Comparison of ENCODE assay signal across 28 cellular contexts in genomic region chr20:19549896-19550295, GRCh38.
"Had no signal": no experiment of that assay in that cellular context is flagged by ENCODE, and none has a peak within 500 bp of the region (broad histone marks: within the 10 kb centered on the region; RNA-seq: fewer than 3 reads in every experiment).

No MANE protein-coding gene starts in this region.

- H3K36me3 ChIP-seq: neutrophil, ovary, right lobe of liver, sigmoid colon, suprapubic skin, tibial artery, transverse colon, upper lobe of right lung, uterus had no signal

- DNase-seq: naive thymus-derived CD4-positive, alpha-beta T cell; natural killer cell; nephron progenitor cell; nucleus accumbens; ovary; posterior cingulate gyrus; psoas muscle; right cardiac atrium; right lobe of liver; sigmoid colon; small intestine; stimulated activated CD4-positive, alpha-beta T cell treated with anti-CD3 and anti-CD28 coated beads, Interleukin-1b, Interleukin-23, amount 100 ng/mL, for 48 hours; stimulated activated CD4-positive, alpha-beta T cell treated with anti-CD3 and anti-CD28 coated beads, Interleukin-4, amount 100 ng/mL, for 1 hour; stimulated activated CD4-positive, alpha-beta T cell treated with anti-CD3 and anti-CD28 coated beads, Interleukin-4, amount 100 ng/mL, for 4 hours; stimulated activated CD8-positive, alpha-beta memory T cell treated with anti-CD3 and anti-CD28 coated beads, Interleukin-4, amount 100 ng/mL, for 48 hours; stimulated activated naive CD4-positive, alpha-beta T cell; stimulated activated naive CD8-positive, alpha-beta T cell treated with anti-CD3 and anti-CD28 coated beads, Interleukin-15, amount 100 ng/mL, for 72 hours; stimulated activated naive CD8-positive, alpha-beta T cell treated with anti-CD3 and anti-CD28 coated beads, Interleukin-15, Interleukin-2, amounts not matched to agents 100 U/mL and 50 U/mL, for 24 hours; substantia nigra; testis; tibial artery; transverse colon; upper lobe of right lung; uterus had no signal

- H3K27ac ChIP-seq: neutrophil, ovary, parathyroid adenoma, psoas muscle, right lobe of liver, sigmoid colon, suprapubic skin, testis, transverse colon, upper lobe of right lung, uterus had no signal

- ATAC-seq: naive thymus-derived CD4-positive, alpha-beta T cell; natural killer cell; psoas muscle; right cardiac atrium; right lobe of liver; stimulated activated memory B cell treated with anti-CD40 and anti-IgM and Interleukin-4, amounts not matched to agents 10 μg/mL and 1 μg/mL and 100 μg/mL, for 72 hours; stimulated activated naive CD8-positive, alpha-beta T cell treated with anti-CD3 and anti-CD28 coated beads, Interleukin-15, amount 100 ng/mL, for 72 hours; stimulated activated naive CD8-positive, alpha-beta T cell treated with anti-CD3 and anti-CD28 coated beads, Interleukin-15, Interleukin-2, amounts not matched to agents 100 U/mL and 50 U/mL, for 24 hours; upper lobe of right lung had no signal

- H2AFZ ChIP-seq: parathyroid adenoma had no signal

- H3K4me3 ChIP-seq: ovary, psoas muscle, right lobe of liver, sigmoid colon, suprapubic skin, testis, tibial artery, transverse colon, upper lobe of right lung, uterus had no signal

- H3K27me3 ChIP-seq: neutrophil, ovary, right lobe of liver, sigmoid colon, suprapubic skin, testis, tibial artery, transverse colon, upper lobe of right lung, uterus had no signal

- H3K79me2 ChIP-seq: parathyroid adenoma had no signal

- H3K9me3 ChIP-seq: neutrophil, ovary, psoas muscle, right lobe of liver, sigmoid colon, suprapubic skin, testis, tibial artery, transverse colon, upper lobe of right lung, uterus had no signal

- H3K4me1 ChIP-seq: right lobe of liver, transverse colon, uterus had no signal
